16 cellular contexts compared by ENCODE assay signal in the genomic region with DNA sequence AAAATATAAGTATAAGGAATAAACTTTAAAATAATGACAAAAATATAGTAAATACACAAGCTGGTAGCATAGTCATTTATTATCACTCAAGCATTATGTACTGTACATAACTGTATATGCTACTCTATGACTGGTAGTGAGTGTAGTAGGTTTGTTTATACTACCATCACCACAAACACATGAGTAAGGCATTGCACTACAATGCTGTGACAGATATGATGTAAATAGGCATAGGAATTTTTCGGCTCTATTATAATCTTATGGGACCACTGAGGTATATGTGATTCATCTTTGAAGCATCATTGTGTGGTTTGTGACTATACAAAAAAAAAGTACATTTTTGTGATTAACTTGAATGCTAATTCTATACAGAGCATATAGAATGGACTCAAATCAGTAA. TPM values are rescaled to one million over a fixed set of nuclear protein-coding genes. Genes with fewer than 3 reads are reported as not detected.
A peak's percentile ranks its signal among the peaks of the same experiment; 100 is the strongest.
DNase-seq lines count a peak whose midpoint lies in the region; ATAC-seq and TF ChIP-seq lines count a peak whose summit lies in the region.
"Had no signal": no experiment of that assay in that cellular context is flagged by ENCODE, and none has a peak within 500 bp of the region (broad histone marks: within the 10 kb centered on the region; RNA-seq: fewer than 3 reads in every experiment).

No MANE protein-coding gene starts in this region.

- H3K4me3 Mint-ChIP-seq in osteocyte (ENCODE audit: unreplicated experiment) (no peak overlapping the region), immature natural killer cell (no peak overlapping the region)
- H3K4me3 Mint-ChIP-seq: activated T-cell treated with anti-CD3 and anti-CD28 coated beads, Interleukin-2, amount 50 U/mL, for 72 hours had no signal

- peaks cover 35% of the 10 kb centered on the region for H3K4me1 Mint-ChIP-seq in osteocyte (ENCODE audit: unreplicated experiment)
- no peaks in the 10 kb centered on the region for H3K4me1 Mint-ChIP-seq in immature natural killer cell

- peaks cover 3% of the 10 kb centered on the region for H3K36me3 Mint-ChIP-seq in osteocyte (ENCODE audit: unreplicated experiment)
- H3K36me3 Mint-ChIP-seq in immature natural killer cell: peaks cover 0 to 4% (median 4%) of the 10 kb centered on the region in 3 donors

- H3K27ac Mint-ChIP-seq in osteocyte (ENCODE audit: unreplicated experiment) (peak overlapping the region; percentile 61), immature natural killer cell (no peak overlapping the region)
- H3K27ac Mint-ChIP-seq: activated T-cell treated with anti-CD3 and anti-CD28 coated beads, Interleukin-2, amount 50 U/mL, for 72 hours had no signal

- peaks cover 7% of the 10 kb centered on the region for H3K9me3 Mint-ChIP-seq in osteocyte (ENCODE audit: unreplicated experiment)
- peaks cover 0 to 5% (median 0%) of the 10 kb centered on the region in 6 donors for H3K9me3 Mint-ChIP-seq in immature natural killer cell

- H3K27ac ChIP-seq in epithelial cell of prostate: peak overlapping the region; percentile 56
- H3K27ac ChIP-seq: BLaER1 treated with 17β-estradiol and CSF1 and Interleukin-3, amounts not matched to agents 10 nM and 100 nM; dorsolateral prefrontal cortex had no signal

- no peaks in the 10 kb centered on the region for H3K27me3 Mint-ChIP-seq in osteocyte (ENCODE audit: unreplicated experiment)
- H3K27me3 Mint-ChIP-seq in immature natural killer cell (ENCODE audit: low read depth in 3 of 3): peaks cover 0 to 4% (median 0%) of the 10 kb centered on the region in 3 donors

- intact Hi-C loops in head of caudate nucleus (cut with DNase I): no loop called here

- ATAC-seq in HG03175 (IDR thresholded peaks at IDR 0.05; ENCODE audit: unreplicated experiment): no peak
- ATAC-seq: activated T-cell treated with anti-CD3 and anti-CD28 coated beads, Interleukin-2, amount 50 U/mL, for 72 hours had no signal

- DNase-seq in GM04503 (ENCODE audit: low read depth) (peak; percentile 65), RPMI7951 (ENCODE audit: low read depth) (peak; percentile 86), epithelial cell of prostate (ENCODE audit: low read depth, low spot score) (peak; percentile 73), osteocyte (ENCODE audit: extremely low spot score, unreplicated experiment) (no peak), DMS153 (lab: John Stamatoyannopoulos, UW) (no peak), head of caudate nucleus (no peak), immature natural killer cell (no peak)
- DNase-seq: activated T-cell treated with anti-CD3 and anti-CD28 coated beads, Interleukin-2, amount 50 U/mL, for 72 hours; DMS79; dorsolateral prefrontal cortex; kidney; occipital lobe; SHP77 treated with DMSO at 0.1 percent for 48 hours; substantia nigra had no signal

- TF ChIP-seq CTCF in osteocyte (IDR thresholded peaks at IDR 0.05): no peak

RNA-seq across cellular contexts. Expression of a gene that starts 35.3 kb away (rescaled TPM):
- 194 and 208 TPM in 2 replicates for total RNA-seq in RPMI7951 (2014; rRNA removed; shearing (Covaris generic))
- total RNA-seq in osteocyte: 1,012 and 1,104 TPM in 2 replicates
- polyA plus RNA-seq in immature natural killer cell: under 1 TPM in 1 of 3 donors, not detected in 2; 0.22 TPM

Comparison
In these comparisons a context has a peak if more than half of its experiments do, and no peak if none do; other contexts are left out.
1. DNase-seq: peak in GM04503 (single experiment), RPMI7951 (single experiment) and epithelial cell of prostate (single experiment); none in osteocyte (single experiment), DMS153 (single experiment), head of caudate nucleus (0 of 42) and immature natural killer cell (0 of 3).